In the genomic region with DNA sequence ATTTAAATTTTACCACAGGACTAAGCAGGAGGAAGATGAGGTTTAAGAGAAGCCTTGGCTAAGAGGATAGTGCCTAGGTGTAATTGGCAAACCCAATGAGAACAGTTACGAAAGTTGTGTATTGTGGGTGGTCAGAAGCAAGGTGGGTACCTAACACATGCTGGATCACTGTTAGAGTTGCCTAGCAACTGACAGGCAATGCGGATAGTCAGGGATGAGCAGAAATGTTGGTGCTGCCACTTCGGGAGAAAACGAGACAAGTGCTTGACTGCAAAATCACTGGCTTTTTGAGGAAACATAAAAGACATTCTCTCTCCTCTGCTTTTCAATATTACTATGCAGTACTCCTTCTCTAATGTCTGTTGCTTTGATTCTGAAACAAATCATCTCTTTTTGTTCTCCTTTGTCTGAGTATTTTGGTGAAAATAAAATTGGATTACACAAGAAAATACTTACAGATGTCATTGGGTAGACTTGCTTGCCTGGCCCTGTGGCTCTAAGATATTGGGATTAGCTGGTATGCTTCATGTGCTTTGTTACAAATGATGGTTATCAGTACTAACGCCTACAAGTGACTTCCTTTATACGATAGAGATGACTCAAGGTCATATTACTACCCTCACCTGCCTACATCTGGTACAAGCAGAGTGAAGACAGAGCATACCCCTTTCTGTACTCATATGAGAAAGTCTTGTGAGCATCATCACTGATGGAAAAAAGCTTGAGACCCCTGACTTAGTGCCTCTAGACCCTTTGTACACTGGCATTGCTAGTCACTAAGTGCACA, we compare ENCODE assay signal across 20 cellular contexts. TPM values are rescaled to one million over a fixed set of nuclear protein-coding genes. Genes with fewer than 3 reads are reported as not detected.
DNase-seq lines count a peak whose midpoint lies in the region; ATAC-seq and TF ChIP-seq lines count a peak whose summit lies in the region.
"Had no signal": no experiment of that assay in that cellular context is flagged by ENCODE, and none has a peak within 500 bp of the region (broad histone marks: within the 10 kb centered on the region; RNA-seq: fewer than 3 reads in every experiment).

No MANE protein-coding gene starts in this region.

- H3K36me3 ChIP-seq in breast epithelium (no peaks in the 10 kb centered on the region), WERI-Rb-1 (peaks cover 16% of the 10 kb centered on the region)

- TF ChIP-seq CTCF in breast epithelium (IDR thresholded peaks at IDR 0.05) (no peak), WERI-Rb-1 (IDR thresholded peaks at IDR 0.05; ENCODE audit: low read depth, low read length) (no peak)

- H3K4me3 Mint-ChIP-seq in activated T-cell treated with anti-CD3 and anti-CD28 coated beads, Interleukin-2, amount 50 U/mL, for 4 hours: no peak overlapping the region
- no peak overlapping the region for H3K4me3 Mint-ChIP-seq in T-helper 2 cell treated with Interferon-gamma antibody and Interleukin-4, amounts not matched to agents 5 μg/mL and 100 μg/mL, for 36 hours
- H3K4me3 Mint-ChIP-seq in memory B cell: no peak overlapping the region
- H3K4me3 Mint-ChIP-seq: B cell had no signal

- H3K27me3 Mint-ChIP-seq in activated T-cell treated with anti-CD3 and anti-CD28 coated beads, Interleukin-2, amount 50 U/mL, for 4 hours (ENCODE audit: low read depth): no peaks in the 10 kb centered on the region
- H3K27me3 Mint-ChIP-seq in T-helper 2 cell treated with Interferon-gamma antibody and Interleukin-4, amounts not matched to agents 5 μg/mL and 100 μg/mL, for 36 hours (ENCODE audit: low read depth): no peaks in the 10 kb centered on the region
- H3K27me3 Mint-ChIP-seq in memory B cell: no peaks in the 10 kb centered on the region
- H3K27me3 Mint-ChIP-seq: B cell had no signal

- H3K27ac Mint-ChIP-seq in T-helper 2 cell treated with Interferon-gamma antibody and Interleukin-4, amounts not matched to agents 5 μg/mL and 100 μg/mL, for 36 hours: peak overlapping the region; percentile 56
- H3K27ac Mint-ChIP-seq in memory B cell: peak overlapping the region; percentile 53
- H3K27ac Mint-ChIP-seq: B cell had no signal

- no peaks in the 10 kb centered on the region for H3K4me1 ChIP-seq in breast epithelium

- peaks cover 14% of the 10 kb centered on the region for H3K4me1 Mint-ChIP-seq in activated T-cell treated with anti-CD3 and anti-CD28 coated beads, Interleukin-2, amount 50 U/mL, for 4 hours (ENCODE audit: low read depth)
- peaks cover 21% of the 10 kb centered on the region for H3K4me1 Mint-ChIP-seq in T-helper 2 cell treated with Interferon-gamma antibody and Interleukin-4, amounts not matched to agents 5 μg/mL and 100 μg/mL, for 36 hours (ENCODE audit: low read depth)
- no peaks in the 10 kb centered on the region for H3K4me1 Mint-ChIP-seq in memory B cell
- H3K4me1 Mint-ChIP-seq: B cell had no signal

- no peak for TF ChIP-seq POLR2A in breast epithelium (IDR thresholded peaks at IDR 0.05)

- H3K36me3 Mint-ChIP-seq in activated T-cell treated with anti-CD3 and anti-CD28 coated beads, Interleukin-2, amount 50 U/mL, for 4 hours (ENCODE audit: insufficient read depth): peaks cover 49% of the 10 kb centered on the region
- peaks cover 34% of the 10 kb centered on the region for H3K36me3 Mint-ChIP-seq in T-helper 2 cell treated with Interferon-gamma antibody and Interleukin-4, amounts not matched to agents 5 μg/mL and 100 μg/mL, for 36 hours (ENCODE audit: low read depth)
- peaks cover 37% of the 10 kb centered on the region for H3K36me3 Mint-ChIP-seq in memory B cell

- intact Hi-C loops in breast epithelium (cut with DNase I; ENCODE audit: low total_unique reads): no loop called here

- no peaks in the 10 kb centered on the region for H3K9me3 Mint-ChIP-seq in activated T-cell treated with anti-CD3 and anti-CD28 coated beads, Interleukin-2, amount 50 U/mL, for 4 hours
- H3K9me3 Mint-ChIP-seq in T-helper 2 cell treated with Interferon-gamma antibody and Interleukin-4, amounts not matched to agents 5 μg/mL and 100 μg/mL, for 36 hours: no peaks in the 10 kb centered on the region
- no peaks in the 10 kb centered on the region for H3K9me3 Mint-ChIP-seq in memory B cell

- peak; percentile 85 to 88 for ATAC-seq in activated T-cell treated with anti-CD3 and anti-CD28 coated beads, Interleukin-2, amount 50 U/mL, for 4 hours
- no peak for ATAC-seq in memory B cell (ENCODE audit: low read depth)
- ATAC-seq: HepG2 had no signal

- no peak overlapping the region for H3K4me3 ChIP-seq in breast epithelium
- no peak overlapping the region for H3K4me3 ChIP-seq in WERI-Rb-1 (ENCODE audit: low read depth, low read length)

- peak; percentile 3 for DNase-seq in NCI-H82 (lab: John Stamatoyannopoulos, UW)
- no peak for DNase-seq in NCI-H82 treated with DMSO at 0.1 percent for 48 hours (lab: John Stamatoyannopoulos, UW; ENCODE audit: unreplicated experiment)
- DNase-seq in activated T-cell treated with anti-CD3 and anti-CD28 coated beads, Interleukin-2, amount 50 U/mL, for 4 hours: no peak
- no peak for DNase-seq in activated T-cell treated with anti-CD3 and anti-CD28 coated beads for 4 hours
- DNase-seq in T-helper 2 cell treated with Interferon-gamma antibody and Interleukin-4, amounts not matched to agents 5 μg/mL and 100 μg/mL, for 36 hours (ENCODE audit: low spot score): peak; percentile 18
- no peak for DNase-seq in memory B cell (ENCODE audit: low spot score in 2 of 2)
- no peak for DNase-seq in breast epithelium (ENCODE audit: low spot score in 2 of 2)
- DNase-seq in WERI-Rb-1: no peak
- DNase-seq: 8988T, DMS153, GDM1, KG1, MV-4-11, NCI-H1694 treated with DMSO at 0.1 percent for 48 hours, NCI-H2227 treated with DMSO at 0.1 percent for 48 hours, NCI-H510A treated with DMSO at 0.1 percent for 48 hours, NCI-H774, RPMI8226 had no signal

- H3K9me3 ChIP-seq in breast epithelium (no peaks in the 10 kb centered on the region), WERI-Rb-1 (ENCODE audit: severe bottlenecking) (no peaks in the 10 kb centered on the region)

- H3K27ac ChIP-seq in breast epithelium (no peak overlapping the region), WERI-Rb-1 (no peak overlapping the region)

- no peaks in the 10 kb centered on the region for H3K27me3 ChIP-seq in breast epithelium
- no peaks in the 10 kb centered on the region for H3K27me3 ChIP-seq in WERI-Rb-1 (ENCODE audit: insufficient read depth, low read depth, severe bottlenecking)

RNA-seq across cellular contexts. Expression of gene TDP1, which starts 48.0 kb away (rescaled TPM):
- total RNA-seq in activated T-cell treated with anti-CD3 and anti-CD28 coated beads, Interleukin-2, amount 50 U/mL, for 4 hours: 10 to 100 TPM; 71.8 to 84.9 (median 72.9) TPM
- total RNA-seq in breast epithelium: 10 to 100 TPM in 2 of 3 donors, 1 to 10 TPM in 1; 9.6 to 29.9 (median 16.7) TPM

RNA-seq across cellular contexts. Expression of gene EFCAB11, which starts 49.2 kb away (rescaled TPM):
- total RNA-seq in activated T-cell treated with anti-CD3 and anti-CD28 coated beads, Interleukin-2, amount 50 U/mL, for 4 hours: 1 to 10 TPM; 4.3 to 6.0 (median 5.2) TPM
- total RNA-seq in breast epithelium: 10 to 100 TPM in 1 of 3 donors, 1 to 10 TPM in 2; 6.4 to 13.6 (median 6.9) TPM

RNA-seq across cellular contexts. Expression of gene KCNK13, which starts 58.1 kb away (rescaled TPM):
- not detected for total RNA-seq in activated T-cell treated with anti-CD3 and anti-CD28 coated beads, Interleukin-2, amount 50 U/mL, for 4 hours
- under 1 TPM; 0.16 to 0.66 (median 0.59) TPM for total RNA-seq in breast epithelium
- total RNA-seq: B cell had no signal

Comparison
In these comparisons a context has a peak if more than half of its experiments do, and no peak if none do; other contexts are left out.
1. DNase-seq: peak in NCI-H82 (single experiment) and T-helper 2 cell treated with Interferon-gamma antibody and Interleukin-4, amounts not matched to agents 5 μg/mL and 100 μg/mL, for 36 hours (single experiment); none in NCI-H82 treated with DMSO at 0.1 percent for 48 hours (single experiment), activated T-cell treated with anti-CD3 and anti-CD28 coated beads, Interleukin-2, amount 50 U/mL, for 4 hours (single experiment), activated T-cell treated with anti-CD3 and anti-CD28 coated beads for 4 hours (single experiment), memory B cell (0 of 2), breast epithelium (0 of 2) and WERI-Rb-1 (single experiment).